ENCODE assay signal across 29 cellular contexts in genomic region chr10:109280837-109281236, GRCh38.
"Had no signal": no experiment of that assay in that cellular context is flagged by ENCODE, and none has a peak within 500 bp of the region (broad histone marks: within the 10 kb centered on the region; RNA-seq: fewer than 3 reads in every experiment).

No MANE protein-coding gene starts in this region.

- H3K4me1 ChIP-seq: colonic mucosa, esophagus squamous epithelium, foreskin keratinocyte, gastrocnemius medialis, heart left ventricle, heart right ventricle had no signal

- ATAC-seq: effector memory CD8-positive, alpha-beta T cell; esophagus mucosa; foreskin keratinocyte; gastrocnemius medialis; gastroesophageal sphincter; heart left ventricle; heart right ventricle had no signal

- H3K27me3 ChIP-seq: colonic mucosa, esophagus muscularis mucosa, esophagus squamous epithelium, foreskin keratinocyte, gastrocnemius medialis, gastroesophageal sphincter, heart left ventricle, heart right ventricle had no signal

- H3K4me1 Mint-ChIP-seq: endodermal cell had no signal

- H3K27ac Mint-ChIP-seq: dendritic cell treated with granulocyte-macrophage colony-stimulating factor and Interleukin-4, amounts not matched to agents 40 ng/mL and 50 ng/mL, for 4 days; effector memory CD8-positive, alpha-beta T cell; endodermal cell had no signal

- H3K9me3 Mint-ChIP-seq: dendritic cell treated with granulocyte-macrophage colony-stimulating factor and Interleukin-4, amounts not matched to agents 40 ng/mL and 50 ng/mL, for 4 days; endodermal cell had no signal

- H3K27ac ChIP-seq: colonic mucosa, coronary artery, dorsolateral prefrontal cortex, epithelial cell of prostate, esophagus muscularis mucosa, esophagus squamous epithelium, foreskin keratinocyte, gastrocnemius medialis, gastroesophageal sphincter, heart left ventricle, heart right ventricle had no signal

- H3K27me3 Mint-ChIP-seq: dendritic cell treated with granulocyte-macrophage colony-stimulating factor and Interleukin-4, amounts not matched to agents 40 ng/mL and 50 ng/mL, for 4 days; effector memory CD8-positive, alpha-beta T cell had no signal

- FAIRE-seq: colon, endometrium, endothelial cell of umbilical vein, frontal cortex had no signal

- H3K36me3 ChIP-seq: colonic mucosa, esophagus muscularis mucosa, esophagus squamous epithelium, gastrocnemius medialis, gastroesophageal sphincter, heart left ventricle, heart right ventricle had no signal

- H3K4me3 Mint-ChIP-seq: dendritic cell treated with granulocyte-macrophage colony-stimulating factor and Interleukin-4, amounts not matched to agents 40 ng/mL and 50 ng/mL, for 4 days; effector memory CD8-positive, alpha-beta T cell; endodermal cell had no signal

- H3K4me3 ChIP-seq: colonic mucosa, coronary artery, dorsolateral prefrontal cortex, esophagus muscularis mucosa, esophagus squamous epithelium, gastrocnemius medialis, gastroesophageal sphincter, heart left ventricle, heart right ventricle had no signal

- H3K9me3 ChIP-seq: colonic mucosa, esophagus muscularis mucosa, esophagus squamous epithelium, gastrocnemius medialis, gastroesophageal sphincter, heart left ventricle, heart right ventricle had no signal

- DNase-seq: colonic mucosa; cortex of kidney; dermis blood vessel endothelial cell; dorsolateral prefrontal cortex; effector CD4-positive, alpha-beta T cell; effector CD8-positive, alpha-beta T cell; effector memory CD4-positive, alpha-beta T cell; effector memory CD8-positive, alpha-beta T cell; endodermal cell; erythroblast; esophagus squamous epithelium; foreskin fibroblast; foreskin keratinocyte; foreskin melanocyte; gastrocnemius medialis; glutamatergic neuron; head of caudate nucleus; heart left ventricle; heart right ventricle had no signal
